Comparison of ENCODE assay signal across 32 cellular contexts in genomic region chrX:85815203-85815751, GRCh38.
"Had no signal": no experiment of that assay in that cellular context is flagged by ENCODE, and none has a peak within 500 bp of the region (broad histone marks: within the 10 kb centered on the region; RNA-seq: fewer than 3 reads in every experiment).

No MANE protein-coding gene starts in this region.

- H3K27ac ChIP-seq: adrenal gland, body of pancreas, brain microvascular endothelial cell, breast epithelium, VCaP had no signal

- ATAC-seq: activated CD8-positive, alpha-beta T cell treated with anti-CD3 and anti-CD28 coated beads for 36 hours; activated naive CD4-positive, alpha-beta T cell treated with anti-CD3 and anti-CD28 coated beads, Interleukin-2, amount 50 U/mL, for 72 hours; activated T-cell treated with anti-CD3 and anti-CD28 coated beads, Interleukin-2, amount 50 U/mL, for 4 hours; activated T-cell treated with anti-CD3 and anti-CD28 coated beads, Interleukin-2, amount 50 U/mL, for 72 hours; activated T-helper 17 cell treated with anti-CD3 and anti-CD28 coated beads, Interleukin-2, amount 50 U/mL, for 72 hours; body of pancreas had no signal

- H3K36me3 ChIP-seq: adrenal gland, brain microvascular endothelial cell, breast epithelium had no signal

- H3K4me3 ChIP-seq: adrenal gland, body of pancreas, breast epithelium had no signal

- DNase-seq: activated B cell treated with CpG ODN at 0.5 μM for 24 hours; activated CD4-positive, alpha-beta memory T cell treated with anti-CD3 and anti-CD28 coated beads for 36 hours; activated CD4-positive, alpha-beta T cell treated with anti-CD3 and anti-CD28 coated beads for 4 hours; activated CD4-positive, alpha-beta T cell treated with anti-CD3 and anti-CD28 coated beads, Interleukin-2, amount 10 ng/mL, durations not matched to agents 24 days and 14 days; activated CD4-positive, alpha-beta T cell treated with anti-CD3 and anti-CD28 coated beads, Interleukin-2, amount 50 U/mL, for 1 hour; activated CD4-positive, alpha-beta T cell treated with anti-CD3 and anti-CD28 coated beads, Interleukin-2, amount 50 U/mL, for 4 hours; activated CD4-positive, CD25-positive, alpha-beta regulatory T cell treated with anti-CD3 and anti-CD28 coated beads, Interleukin-2, amount 50 U/mL, for 72 hours; activated CD8-positive, alpha-beta memory T cell treated with anti-CD3 and anti-CD28 coated beads, Interleukin-2, amount 50 U/mL, for 4 hours; activated CD8-positive, alpha-beta T cell treated with anti-CD3 and anti-CD28 coated beads for 36 hours; activated effector memory CD4-positive, alpha-beta T cell treated with anti-CD3 and anti-CD28 coated beads, Interleukin-2, amount 50 U/mL, for 16 hours; activated gamma-delta T cell treated with Interleukin-2 at 50 U/mL for 16 hours; activated naive CD4-positive, alpha-beta T cell; activated naive CD4-positive, alpha-beta T cell treated with anti-CD3 and anti-CD28 coated beads for 36 hours; activated naive CD4-positive, alpha-beta T cell treated with anti-CD3 and anti-CD28 coated beads, Interleukin-2, amount 50 U/mL, for 16 hours; activated naive CD8-positive, alpha-beta T cell treated with anti-CD3 and anti-CD28 coated beads for 36 hours; activated T-cell treated with anti-CD3 and anti-CD28 coated beads for 4 hours; activated T-cell treated with anti-CD3 and anti-CD28 coated beads, Interleukin-2, amount 50 U/mL, for 1 hour; activated T-cell treated with anti-CD3 and anti-CD28 coated beads, Interleukin-2, amount 50 U/mL, for 4 hours; activated T-cell treated with anti-CD3 and anti-CD28 coated beads, Interleukin-2, amount 50 U/mL, for 72 hours; adrenal gland; amniotic stem cell; aorta; body of pancreas; brain microvascular endothelial cell; cerebellar nuclear complex; T-helper 2 cell; T-helper 9 cell had no signal

- H3K4me1 ChIP-seq: adrenal gland, body of pancreas, breast epithelium had no signal

- FAIRE-seq: TTC549 had no signal

- H3K9me3 ChIP-seq: body of pancreas had no signal

- H3K27me3 ChIP-seq: adrenal gland, body of pancreas, brain microvascular endothelial cell had no signal
